In genomic region chr15:43751885-43752284, GRCh38 we compare ENCODE assay signal across 22 cellular contexts. TPM values are rescaled to one million over a fixed set of nuclear protein-coding genes. Genes with fewer than 3 reads are reported as not detected.
DNase-seq lines count a peak whose midpoint lies in the region; ATAC-seq and TF ChIP-seq lines count a peak whose summit lies in the region.
"Had no signal": no experiment of that assay in that cellular context is flagged by ENCODE, and none has a peak within 500 bp of the region (broad histone marks: within the 10 kb centered on the region; RNA-seq: fewer than 3 reads in every experiment).

No MANE protein-coding gene starts in this region.

- no peaks in the 10 kb centered on the region for H3K9me3 Mint-ChIP-seq in activated CD4-positive, alpha-beta T cell treated with anti-CD3 and anti-CD28 coated beads for 36 hours (ENCODE audit: low read depth)
- H3K9me3 Mint-ChIP-seq in CD4-positive, alpha-beta memory T cell, result peaks cover 0 to under 1% (median 0%) of the 10 kb centered on the region in 8 donors
- no peaks in the 10 kb centered on the region for H3K9me3 Mint-ChIP-seq in activated T-helper 17 cell treated with anti-CD3 and anti-CD28 coated beads, Interleukin-2, amount 50 U/mL, for 72 hours
- no peaks in the 10 kb centered on the region for H3K9me3 Mint-ChIP-seq in mesothelial cell of epicardium
- H3K9me3 Mint-ChIP-seq: nephron had no signal

- peaks cover 41% of the 10 kb centered on the region for H3K4me1 Mint-ChIP-seq in activated CD4-positive, alpha-beta T cell treated with anti-CD3 and anti-CD28 coated beads for 36 hours
- peaks cover 27 to 67% (median 47%) of the 10 kb centered on the region in 4 donors for H3K4me1 Mint-ChIP-seq in CD4-positive, alpha-beta memory T cell
- H3K4me1 Mint-ChIP-seq in activated T-helper 17 cell treated with anti-CD3 and anti-CD28 coated beads, Interleukin-2, amount 50 U/mL, for 72 hours, result peaks cover 13% of the 10 kb centered on the region
- H3K4me1 Mint-ChIP-seq in mesothelial cell of epicardium, result peaks cover 24% of the 10 kb centered on the region

- ATAC-seq in activated CD4-positive, alpha-beta T cell treated with anti-CD3 and anti-CD28 coated beads for 36 hours, result no peak
- no peak for ATAC-seq in activated T-helper 17 cell treated with anti-CD3 and anti-CD28 coated beads, Interleukin-2, amount 50 U/mL, for 72 hours (replicated peaks)
- ATAC-seq: gastroesophageal sphincter, psoas muscle had no signal

- peaks cover 34% of the 10 kb centered on the region for H3K36me3 ChIP-seq in CD4-positive, alpha-beta memory T cell (ENCODE audit: insufficient read depth, low read length)
- H3K36me3 ChIP-seq: uterus had no signal

- intact Hi-C loops in activated CD4-positive, alpha-beta T cell treated with anti-CD3 and anti-CD28 coated beads for 36 hours (cut with DNase I, micrococcal nuclease), result loop anchor here in 1 of 2 experiments (2.0 kb wide), 1 partner anchor 17 kb away; no protein-coding TSS in a partner anchor
- intact Hi-C loops in CD4-positive, alpha-beta memory T cell (cut with micrococcal nuclease), result no loop called here

- no peak overlapping the region for H3K27ac ChIP-seq in CD4-positive, alpha-beta memory T cell (ENCODE audit: low read depth, low read length)
- H3K27ac ChIP-seq: BLaER1, esophagus muscularis mucosa, gastroesophageal sphincter, PC-9, psoas muscle, uterus had no signal

- H3K27me3 ChIP-seq in CD4-positive, alpha-beta memory T cell (ENCODE audit: insufficient read depth, low read length), result no peaks in the 10 kb centered on the region
- H3K27me3 ChIP-seq: BLaER1, esophagus muscularis mucosa, gastroesophageal sphincter, uterus had no signal

- no peaks in the 10 kb centered on the region for H3K9me3 ChIP-seq in CD4-positive, alpha-beta memory T cell (ENCODE audit: control insufficient read depth in 1 of 2, low read length in 2 of 2)
- H3K9me3 ChIP-seq: BLaER1, esophagus muscularis mucosa, gastroesophageal sphincter, psoas muscle, uterus had no signal

- H3K36me3 Mint-ChIP-seq in activated CD4-positive, alpha-beta T cell treated with anti-CD3 and anti-CD28 coated beads for 36 hours (ENCODE audit: low read depth), result peaks cover 64% of the 10 kb centered on the region
- H3K36me3 Mint-ChIP-seq in CD4-positive, alpha-beta memory T cell, result peaks cover 18 to 48% of the 10 kb centered on the region in 2 donors
- peaks cover 96% of the 10 kb centered on the region for H3K36me3 Mint-ChIP-seq in activated T-helper 17 cell treated with anti-CD3 and anti-CD28 coated beads, Interleukin-2, amount 50 U/mL, for 72 hours (ENCODE audit: low read depth)
- peaks cover 13% of the 10 kb centered on the region for H3K36me3 Mint-ChIP-seq in mesothelial cell of epicardium

- H3K27ac Mint-ChIP-seq in activated CD4-positive, alpha-beta T cell treated with anti-CD3 and anti-CD28 coated beads for 36 hours, result peak overlapping the region; percentile 16
- H3K27ac Mint-ChIP-seq in CD4-positive, alpha-beta memory T cell, result peak overlapping the region; percentile 18 to 96 (median 44)
- H3K27ac Mint-ChIP-seq in activated T-helper 17 cell treated with anti-CD3 and anti-CD28 coated beads, Interleukin-2, amount 50 U/mL, for 72 hours, result no peak overlapping the region
- peak overlapping the region; percentile 2 for H3K27ac Mint-ChIP-seq in mesothelial cell of epicardium
- H3K27ac Mint-ChIP-seq: nephron had no signal

- CTCF ChIA-PET in activated CD4-positive, alpha-beta T cell treated with anti-CD3 and anti-CD28 coated beads for 36 hours (lab: Charles Lee), result no interaction called here
- CTCF ChIA-PET in CD4-positive, alpha-beta memory T cell (lab: Charles Lee; ENCODE audit: partially characterized antibody), result interaction anchor here (5.5 kb wide), 1 partner anchor 26 kb away, joined by 26 read pairs; the partner anchor contains the start of gene ELL3

- DNase-seq in activated CD4-positive, alpha-beta T cell treated with anti-CD3 and anti-CD28 coated beads for 36 hours, result no peak
- DNase-seq in activated CD4-positive, alpha-beta T cell treated with anti-CD3 and anti-CD28 coated beads, Interleukin-2, amount 50 U/mL, for 1 hour, result no peak
- DNase-seq in CD4-positive, alpha-beta memory T cell, result no peak
- no peak for DNase-seq in mesothelial cell of epicardium (ENCODE audit: low spot score in 2 of 2, unreplicated experiment in 2 of 2)
- DNase-seq in activated effector memory CD4-positive, alpha-beta T cell treated with Interleukin-2 at 50 U/mL for 16 hours, result no peak
- no peak for DNase-seq in cortex of kidney (lab: John Stamatoyannopoulos, UW)
- DNase-seq in ecto neural progenitor cell (ENCODE audit: low spot score), result no peak
- DNase-seq: activated CD4-positive, CD25-positive, alpha-beta regulatory T cell; NCI-H1436; NCI-H2171 treated with DMSO at 0.1 percent for 48 hours; PC-9; psoas muscle; stimulated activated CD4-positive, alpha-beta T cell treated with anti-CD3 and anti-CD28 coated beads, Interleukin-4, amount 100 ng/mL, for 24 hours; T-helper 9 cell; uterus had no signal

- POLR2A ChIA-PET in activated CD4-positive, alpha-beta T cell treated with anti-CD3 and anti-CD28 coated beads for 36 hours (lab: Charles Lee), result no interaction called here
- POLR2A ChIA-PET in CD4-positive, alpha-beta memory T cell (lab: Charles Lee; ENCODE audit: partially characterized antibody), result interaction anchor here (2.1 kb wide), 1 partner anchor 41 kb away, joined by 9 read pairs; the partner anchor contains the start of gene SERF2

- no peak for TF ChIP-seq CTCF in mesothelial cell of epicardium (IDR thresholded peaks at IDR 0.05; ENCODE audit: unreplicated experiment)

- H3K4me1 ChIP-seq in CD4-positive, alpha-beta memory T cell (ENCODE audit: insufficient read depth, low read length), result peaks cover 66% of the 10 kb centered on the region

- peak overlapping the region; percentile 29 for H3K4me3 Mint-ChIP-seq in activated CD4-positive, alpha-beta T cell treated with anti-CD3 and anti-CD28 coated beads for 36 hours
- H3K4me3 Mint-ChIP-seq in CD4-positive, alpha-beta memory T cell, result peak overlapping the region in 7 of 8 donors; percentile 2 to 87 (median 52)
- peak overlapping the region; percentile 98 for H3K4me3 Mint-ChIP-seq in activated T-helper 17 cell treated with anti-CD3 and anti-CD28 coated beads, Interleukin-2, amount 50 U/mL, for 72 hours
- no peak overlapping the region for H3K4me3 Mint-ChIP-seq in mesothelial cell of epicardium

- no peak overlapping the region for H3K4me3 ChIP-seq in CD4-positive, alpha-beta memory T cell (ENCODE audit: low read length in 2 of 2)
- H3K4me3 ChIP-seq: BLaER1, esophagus muscularis mucosa, gastroesophageal sphincter, PC-9, psoas muscle, uterus had no signal

- no peaks in the 10 kb centered on the region for H3K27me3 Mint-ChIP-seq in activated CD4-positive, alpha-beta T cell treated with anti-CD3 and anti-CD28 coated beads for 36 hours
- no peaks in the 10 kb centered on the region for H3K27me3 Mint-ChIP-seq in CD4-positive, alpha-beta memory T cell
- no peaks in the 10 kb centered on the region for H3K27me3 Mint-ChIP-seq in activated T-helper 17 cell treated with anti-CD3 and anti-CD28 coated beads, Interleukin-2, amount 50 U/mL, for 72 hours
- H3K27me3 Mint-ChIP-seq in mesothelial cell of epicardium (ENCODE audit: low read depth), result no peaks in the 10 kb centered on the region

RNA-seq across cellular contexts. Expression of gene PDIA3, which starts 5.6 kb away (rescaled TPM):
- total RNA-seq in activated CD4-positive, alpha-beta T cell treated with anti-CD3 and anti-CD28 coated beads for 36 hours, result 100 to 1,000 TPM; 274 to 287 TPM
- total RNA-seq in CD4-positive, alpha-beta memory T cell, result 100 to 1,000 TPM; 232 to 248 TPM
- polyA plus RNA-seq in CD4-positive, alpha-beta memory T cell, result 100 to 1,000 TPM; 391 to 411 TPM
- total RNA-seq in activated T-helper 17 cell treated with anti-CD3 and anti-CD28 coated beads, Interleukin-2, amount 50 U/mL, for 72 hours, result 100 to 1,000 TPM; 193 to 253 TPM
- total RNA-seq in mesothelial cell of epicardium, result 448 to 452 TPM (median 448 TPM) in 3 replicates

RNA-seq across cellular contexts. Expression of gene ELL3, which starts 24.9 kb away (rescaled TPM):
- total RNA-seq in activated CD4-positive, alpha-beta T cell treated with anti-CD3 and anti-CD28 coated beads for 36 hours, result 1 to 10 TPM; 3.6 TPM
- 1 to 10 TPM; 1.3 to 1.8 TPM for total RNA-seq in CD4-positive, alpha-beta memory T cell
- polyA plus RNA-seq in CD4-positive, alpha-beta memory T cell, result 1 to 10 TPM; 1.1 to 2.6 TPM
- total RNA-seq in activated T-helper 17 cell treated with anti-CD3 and anti-CD28 coated beads, Interleukin-2, amount 50 U/mL, for 72 hours, result 1 to 10 TPM in 1 of 2 donors, under 1 TPM in 1; 0.54 to 1.4 TPM
- total RNA-seq in mesothelial cell of epicardium, result 0.69 to 1.2 TPM (median 0.90 TPM) in 3 replicates

RNA-seq across cellular contexts. Expression of gene SERF2, which starts 40.2 kb away (rescaled TPM):
- 100 to 1,000 TPM; 710 to 718 TPM for total RNA-seq in activated CD4-positive, alpha-beta T cell treated with anti-CD3 and anti-CD28 coated beads for 36 hours
- total RNA-seq in CD4-positive, alpha-beta memory T cell, result 100 to 1,000 TPM; 564 to 596 TPM
- 1,000 to 10,000 TPM; 1,674 to 1,994 TPM for polyA plus RNA-seq in CD4-positive, alpha-beta memory T cell
- total RNA-seq in activated T-helper 17 cell treated with anti-CD3 and anti-CD28 coated beads, Interleukin-2, amount 50 U/mL, for 72 hours, result 100 to 1,000 TPM; 521 to 550 TPM
- total RNA-seq in mesothelial cell of epicardium, result 539 to 557 TPM (median 540 TPM) in 3 replicates

RNA-seq across cellular contexts. Expression of gene SERINC4, which starts 48.1 kb away (rescaled TPM):
- total RNA-seq in activated CD4-positive, alpha-beta T cell treated with anti-CD3 and anti-CD28 coated beads for 36 hours, result under 1 TPM; 0.42 to 0.46 TPM
- total RNA-seq in CD4-positive, alpha-beta memory T cell, result under 1 TPM in 1 of 2 experiments, not detected in 1; 0.25 TPM
- polyA plus RNA-seq in CD4-positive, alpha-beta memory T cell, result 1 to 10 TPM in 1 of 2 donors, under 1 TPM in 1; 0.70 to 3.4 TPM
- total RNA-seq in activated T-helper 17 cell treated with anti-CD3 and anti-CD28 coated beads, Interleukin-2, amount 50 U/mL, for 72 hours, result under 1 TPM; 0.17 to 0.24 TPM
- total RNA-seq in mesothelial cell of epicardium, result 0.09 to 0.20 TPM (median 0.18 TPM) in 3 replicates
- total RNA-seq: esophagus muscularis mucosa, M059J, subcutaneous adipose tissue had no signal

RNA-seq across cellular contexts. Expression of gene HYPK, which starts 48.5 kb away (rescaled TPM):
- 10 to 100 TPM; 14.0 to 16.4 TPM for total RNA-seq in activated CD4-positive, alpha-beta T cell treated with anti-CD3 and anti-CD28 coated beads for 36 hours
- total RNA-seq in CD4-positive, alpha-beta memory T cell, result 10 to 100 TPM; 23.6 to 24.6 TPM
- 10 to 100 TPM; 10.2 to 15.2 TPM for polyA plus RNA-seq in CD4-positive, alpha-beta memory T cell
- 10 to 100 TPM; 15.6 to 17.5 TPM for total RNA-seq in activated T-helper 17 cell treated with anti-CD3 and anti-CD28 coated beads, Interleukin-2, amount 50 U/mL, for 72 hours
- total RNA-seq in mesothelial cell of epicardium, result 15.6 to 21.3 TPM (median 18.6 TPM) in 3 replicates
